In the genomic region with DNA sequence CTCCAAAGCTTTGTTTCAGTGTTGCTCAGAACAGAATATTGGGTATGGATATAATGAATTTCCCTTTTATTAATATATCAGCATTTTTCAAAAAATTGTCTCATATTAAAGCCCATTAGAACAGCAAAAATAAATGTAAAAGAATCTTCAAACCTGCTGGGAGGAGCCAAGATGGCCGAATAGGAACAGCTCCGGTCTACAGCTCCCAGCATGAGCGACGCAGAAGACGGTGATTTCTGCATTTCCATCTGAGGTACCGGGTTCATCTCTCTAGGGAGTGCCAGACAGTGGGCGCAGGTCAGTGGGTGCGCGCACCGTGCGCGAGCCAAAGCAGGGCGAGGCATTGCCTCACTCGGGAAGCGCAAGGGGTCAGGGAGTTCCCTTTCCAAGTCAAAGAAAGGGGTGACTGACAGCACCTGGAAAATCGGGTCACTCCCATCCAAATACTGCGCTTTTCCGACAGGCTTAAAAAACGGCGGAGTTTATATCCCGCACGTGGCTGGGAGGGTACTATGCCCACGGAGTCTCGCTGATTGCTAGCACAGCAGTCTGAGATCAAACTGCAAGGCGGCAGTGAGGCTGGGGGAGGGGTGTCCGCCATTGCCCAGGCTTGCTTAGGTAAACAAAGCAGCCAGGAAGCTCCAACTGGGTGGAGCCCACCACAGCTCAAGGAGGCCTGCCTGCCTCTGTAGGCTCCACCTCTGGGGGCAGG, we compare ENCODE assay signal across 7 cellular contexts.
DNase-seq lines count a peak whose midpoint lies in the region; TF ChIP-seq lines count a peak whose summit lies in the region.
"Not testable (repeated sequence)": the region's sequence is repeated elsewhere in the genome, so short reads cannot be mapped to it uniquely, and the experiment has no call there.

No MANE protein-coding gene starts in this region.

- not testable (repeated sequence) for H3K4me1 Mint-ChIP-seq in glutamatergic neuron (ENCODE audit: low read depth, unreplicated experiment)

- peak overlapping the region; percentile 75 for H3K4me3 Mint-ChIP-seq in glutamatergic neuron (ENCODE audit: unreplicated experiment)

- H3K36me3 ChIP-seq in H7 (replicated peaks; ENCODE audit: control insufficient read depth, insufficient read depth, low read length); neuron (ENCODE audit: insufficient read depth, low read length): not testable (repeated sequence)

- not testable (repeated sequence) for H3K36me3 Mint-ChIP-seq in glutamatergic neuron (ENCODE audit: unreplicated experiment)

- peak overlapping the region; percentile 22 for H3K4me3 ChIP-seq in H7 (ENCODE audit: insufficient read depth, low read depth, low read length)
- H3K4me3 ChIP-seq in neuron (ENCODE audit: low read length), result peak overlapping the region; percentile 40

- H3K9me3 Mint-ChIP-seq in glutamatergic neuron (ENCODE audit: unreplicated experiment), result not testable (repeated sequence)

- not testable (repeated sequence) for H3K4me1 ChIP-seq in neuron (ENCODE audit: insufficient read depth, low read length)

- not testable (repeated sequence) for TF ChIP-seq CTCF in VCaP (conservative IDR thresholded peaks at IDR 0.05); glutamatergic neuron (IDR thresholded peaks at IDR 0.05; ENCODE audit: partially characterized antibody, unreplicated experiment)

- not testable (repeated sequence) for DNase-seq in H7, glutamatergic neuron
- DNase-seq in NCI-H146 (lab: John Stamatoyannopoulos, UW) (peak; percentile 66), NCI-H748 (lab: John Stamatoyannopoulos, UW; ENCODE audit: unreplicated experiment) (peak; percentile 83), islet precursor cell (peak; percentile 52)

- peak overlapping the region; percentile 82 for H3K27ac Mint-ChIP-seq in glutamatergic neuron (ENCODE audit: unreplicated experiment)

- not testable (repeated sequence) for H3K9me3 ChIP-seq in neuron (ENCODE audit: low read length)

- peak overlapping the region; percentile 78 for H3K27ac ChIP-seq in VCaP

- not testable (repeated sequence) for H3K27me3 ChIP-seq in H7 (ENCODE audit: control insufficient read depth, insufficient read depth, low read length); neuron (ENCODE audit: insufficient read depth, low read length)

- not testable (repeated sequence) for H3K27me3 Mint-ChIP-seq in glutamatergic neuron (ENCODE audit: unreplicated experiment)

- H2AFZ ChIP-seq in neuron (ENCODE audit: low read depth, low read length), result not testable (repeated sequence)
